15 cellular contexts compared by ENCODE assay signal in the genomic region with DNA sequence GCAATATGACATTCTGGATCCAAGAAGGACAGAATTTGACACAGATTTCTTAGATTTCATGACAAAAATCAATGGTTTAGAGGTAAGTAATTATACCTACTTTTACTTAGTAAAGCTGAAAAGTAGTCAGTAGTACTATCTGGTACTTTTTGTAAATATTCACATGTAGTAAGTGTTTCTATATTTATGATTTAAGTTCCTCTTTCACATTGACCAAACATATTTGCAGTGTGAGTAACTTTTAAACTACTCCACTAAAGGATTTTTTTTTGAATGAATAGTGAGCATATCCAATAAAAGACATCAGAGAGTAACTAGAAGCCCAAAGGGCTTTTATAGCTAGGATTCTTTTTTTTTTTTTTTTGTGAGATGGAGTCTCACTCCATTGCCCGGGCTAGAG.
DNase-seq lines count a peak whose midpoint lies in the region; ATAC-seq, FAIRE-seq and TF ChIP-seq lines count a peak whose summit lies in the region.
"Had no signal": no experiment of that assay in that cellular context is flagged by ENCODE, and none has a peak within 500 bp of the region (broad histone marks: within the 10 kb centered on the region; RNA-seq: fewer than 3 reads in every experiment).

No MANE protein-coding gene starts in this region.

- TF ChIP-seq POLR2A in prostate gland (IDR thresholded peaks at IDR 0.05) = no peak

- intact Hi-C loops in prostate gland (cut with DNase I) (no loop called here), left ventricle myocardium superior (cut with micrococcal nuclease) (no loop called here)

- no peaks in the 10 kb centered on the region for H3K9me3 Mint-ChIP-seq in activated naive CD8-positive, alpha-beta T cell treated with anti-CD3 and anti-CD28 coated beads, Interleukin-2, amount 50 U/mL, for 24 hours
- H3K9me3 Mint-ChIP-seq in activated naive CD8-positive, alpha-beta T cell treated with anti-CD3 and anti-CD28 coated beads for 36 hours = peaks cover 1% of the 10 kb centered on the region
- H3K9me3 Mint-ChIP-seq in IgD-negative memory B cell = peaks cover 0 to 3% (median 0%) of the 10 kb centered on the region in 3 donors
- H3K9me3 Mint-ChIP-seq in stimulated activated naive B cell treated with anti-CD40 and anti-IgM and Interleukin-4, amounts not matched to agents 10 μg/mL and 1 μg/mL and 100 μg/mL, for 72 hours = peaks cover 9 to 11% of the 10 kb centered on the region in 2 donors
- H3K9me3 Mint-ChIP-seq: activated CD4-positive, alpha-beta T cell treated with anti-CD3 and anti-CD28 coated beads, Interleukin-2, amount 10 ng/mL, durations not matched to agents 24 days and 14 days; activated T-helper 2 cell treated with anti-CD3 and anti-CD28 coated beads, Interferon-gamma antibody, Interleukin-2, Interleukin-4, amounts not matched to agents 10 μg/mL and 5 μg/mL and 100 μg/mL, durations not matched to agents 14 hours and 24 hours and 36 hours had no signal

- no peak for TF ChIP-seq CTCF in prostate gland (IDR thresholded peaks at IDR 0.05)

- H3K27ac Mint-ChIP-seq in activated naive CD8-positive, alpha-beta T cell treated with anti-CD3 and anti-CD28 coated beads, Interleukin-2, amount 50 U/mL, for 24 hours = peak overlapping the region; percentile 16
- H3K27ac Mint-ChIP-seq in activated naive CD8-positive, alpha-beta T cell treated with anti-CD3 and anti-CD28 coated beads for 36 hours = no peak overlapping the region
- peak overlapping the region; percentile 37 to 92 (median 44) for H3K27ac Mint-ChIP-seq in IgD-negative memory B cell
- H3K27ac Mint-ChIP-seq in stimulated activated naive B cell treated with anti-CD40 and anti-IgM and Interleukin-4, amounts not matched to agents 10 μg/mL and 1 μg/mL and 100 μg/mL, for 72 hours = peak overlapping the region; percentile 84
- H3K27ac Mint-ChIP-seq: activated CD4-positive, alpha-beta T cell treated with anti-CD3 and anti-CD28 coated beads, Interleukin-2, amount 10 ng/mL, durations not matched to agents 24 days and 14 days; activated T-helper 2 cell treated with anti-CD3 and anti-CD28 coated beads, Interferon-gamma antibody, Interleukin-2, Interleukin-4, amounts not matched to agents 10 μg/mL and 5 μg/mL and 100 μg/mL, durations not matched to agents 14 hours and 24 hours and 36 hours had no signal

- H3K27me3 Mint-ChIP-seq in activated naive CD8-positive, alpha-beta T cell treated with anti-CD3 and anti-CD28 coated beads, Interleukin-2, amount 50 U/mL, for 24 hours = peaks cover 39% of the 10 kb centered on the region
- peaks cover 27% of the 10 kb centered on the region for H3K27me3 Mint-ChIP-seq in activated naive CD8-positive, alpha-beta T cell treated with anti-CD3 and anti-CD28 coated beads for 36 hours
- no peaks in the 10 kb centered on the region for H3K27me3 Mint-ChIP-seq in IgD-negative memory B cell
- peaks cover 0 to 8% of the 10 kb centered on the region in 2 donors for H3K27me3 Mint-ChIP-seq in stimulated activated naive B cell treated with anti-CD40 and anti-IgM and Interleukin-4, amounts not matched to agents 10 μg/mL and 1 μg/mL and 100 μg/mL, for 72 hours

- no peak overlapping the region for H3K4me3 ChIP-seq in prostate gland
- H3K4me3 ChIP-seq: breast epithelium had no signal

- no peak for FAIRE-seq in RCC 7860 (lab: Jason Lieb, UNC)

- H3K36me3 Mint-ChIP-seq in activated naive CD8-positive, alpha-beta T cell treated with anti-CD3 and anti-CD28 coated beads, Interleukin-2, amount 50 U/mL, for 24 hours (ENCODE audit: low read depth) = no peaks in the 10 kb centered on the region
- H3K36me3 Mint-ChIP-seq in activated naive CD8-positive, alpha-beta T cell treated with anti-CD3 and anti-CD28 coated beads for 36 hours = no peaks in the 10 kb centered on the region
- H3K36me3 Mint-ChIP-seq in IgD-negative memory B cell = peaks cover 6% of the 10 kb centered on the region
- peaks cover 1 to 11% of the 10 kb centered on the region in 2 donors for H3K36me3 Mint-ChIP-seq in stimulated activated naive B cell treated with anti-CD40 and anti-IgM and Interleukin-4, amounts not matched to agents 10 μg/mL and 1 μg/mL and 100 μg/mL, for 72 hours

- 40% methylated on average over 1 of the region's 1 CpG for WGBS in prostate gland

- no peak overlapping the region for H3K4me3 Mint-ChIP-seq in activated naive CD8-positive, alpha-beta T cell treated with anti-CD3 and anti-CD28 coated beads, Interleukin-2, amount 50 U/mL, for 24 hours
- H3K4me3 Mint-ChIP-seq in activated naive CD8-positive, alpha-beta T cell treated with anti-CD3 and anti-CD28 coated beads for 36 hours = no peak overlapping the region
- peak overlapping the region; percentile 49 to 90 (median 86) for H3K4me3 Mint-ChIP-seq in IgD-negative memory B cell
- H3K4me3 Mint-ChIP-seq in stimulated activated naive B cell treated with anti-CD40 and anti-IgM and Interleukin-4, amounts not matched to agents 10 μg/mL and 1 μg/mL and 100 μg/mL, for 72 hours = no peak overlapping the region
- H3K4me3 Mint-ChIP-seq: activated CD4-positive, alpha-beta T cell treated with anti-CD3 and anti-CD28 coated beads, Interleukin-2, amount 10 ng/mL, durations not matched to agents 24 days and 14 days had no signal

- no peaks in the 10 kb centered on the region for H3K36me3 ChIP-seq in prostate gland
- H3K36me3 ChIP-seq: breast epithelium had no signal

- ATAC-seq in activated naive CD8-positive, alpha-beta T cell treated with anti-CD3 and anti-CD28 coated beads, Interleukin-2, amount 50 U/mL, for 24 hours = no peak
- peak; percentile 62 for ATAC-seq in HG02798 (IDR thresholded peaks at IDR 0.05; ENCODE audit: poor library complexity, unreplicated experiment)
- peak; percentile 92 for ATAC-seq in stimulated activated naive B cell treated with anti-CD40 and anti-IgM and Interleukin-4, amounts not matched to agents 10 μg/mL and 1 μg/mL and 100 μg/mL, for 72 hours (replicated peaks)
- no peak for ATAC-seq in left ventricle myocardium superior

- DNase-seq in activated naive CD8-positive, alpha-beta T cell treated with anti-CD3 and anti-CD28 coated beads, Interleukin-2, amount 50 U/mL, for 24 hours = no peak
- no peak for DNase-seq in activated naive CD8-positive, alpha-beta T cell treated with anti-CD3 and anti-CD28 coated beads for 36 hours
- no peak for DNase-seq in stimulated activated naive B cell treated with anti-CD40 and anti-IgM and Interleukin-4, amounts not matched to agents 10 μg/mL and 1 μg/mL and 100 μg/mL, for 72 hours
- no peak for DNase-seq in prostate gland (ENCODE audit: low spot score)
- no peak for DNase-seq in RCC 7860 (ENCODE audit: low spot score)
- no peak for DNase-seq in left ventricle myocardium superior
- DNase-seq: activated CD4-positive, alpha-beta T cell treated with anti-CD3 and anti-CD28 coated beads, Interleukin-2, amount 10 ng/mL, durations not matched to agents 24 days and 14 days; DMS 273 treated with DMSO at 0.1 percent for 48 hours; hypothalamus; NCI-H510A; posterior cingulate gyrus had no signal

- no peaks in the 10 kb centered on the region for H3K9me3 ChIP-seq in prostate gland
- H3K9me3 ChIP-seq: breast epithelium had no signal

- H3K4me1 Mint-ChIP-seq in activated naive CD8-positive, alpha-beta T cell treated with anti-CD3 and anti-CD28 coated beads, Interleukin-2, amount 50 U/mL, for 24 hours = peaks cover 4% of the 10 kb centered on the region
- no peaks in the 10 kb centered on the region for H3K4me1 Mint-ChIP-seq in activated naive CD8-positive, alpha-beta T cell treated with anti-CD3 and anti-CD28 coated beads for 36 hours
- H3K4me1 Mint-ChIP-seq in IgD-negative memory B cell = peaks cover 32 to 35% (median 33%) of the 10 kb centered on the region in 3 donors
- peaks cover 25 to 33% of the 10 kb centered on the region in 2 donors for H3K4me1 Mint-ChIP-seq in stimulated activated naive B cell treated with anti-CD40 and anti-IgM and Interleukin-4, amounts not matched to agents 10 μg/mL and 1 μg/mL and 100 μg/mL, for 72 hours

- H3K4me1 ChIP-seq in prostate gland (replicated peaks) = no peaks in the 10 kb centered on the region
- H3K4me1 ChIP-seq: breast epithelium had no signal

- H3K27ac ChIP-seq in prostate gland = no peak overlapping the region
- H3K27ac ChIP-seq: breast epithelium had no signal

- H3K27me3 ChIP-seq in prostate gland (replicated peaks; ENCODE audit: insufficient read depth) = no peaks in the 10 kb centered on the region
- H3K27me3 ChIP-seq: breast epithelium had no signal

Comparison
In these comparisons a context has a peak if more than half of its experiments do, and no peak if none do; other contexts are left out.
1. ATAC-seq: peak in HG02798 (single experiment) and stimulated activated naive B cell treated with anti-CD40 and anti-IgM and Interleukin-4, amounts not matched to agents 10 μg/mL and 1 μg/mL and 100 μg/mL, for 72 hours (2 of 2); none in activated naive CD8-positive, alpha-beta T cell treated with anti-CD3 and anti-CD28 coated beads, Interleukin-2, amount 50 U/mL, for 24 hours (single experiment) and left ventricle myocardium superior (single experiment).
2. H3K4me3 Mint-ChIP-seq: peak in IgD-negative memory B cell (4 of 4); none in activated naive CD8-positive, alpha-beta T cell treated with anti-CD3 and anti-CD28 coated beads, Interleukin-2, amount 50 U/mL, for 24 hours (single experiment), activated naive CD8-positive, alpha-beta T cell treated with anti-CD3 and anti-CD28 coated beads for 36 hours (single experiment) and stimulated activated naive B cell treated with anti-CD40 and anti-IgM and Interleukin-4, amounts not matched to agents 10 μg/mL and 1 μg/mL and 100 μg/mL, for 72 hours (0 of 2).